ENCODE assay signal across 1 cellular context in genomic region chr2:237672731-237673129, GRCh38.
TF ChIP-seq lines count a peak whose summit lies in the region.

No MANE protein-coding gene starts in this region.

TF ChIP-seq in HepG2, 621 proteins besides CTCF, POLR2A, EP300 and RAD21 (continued from another document):
- TF ChIP-seq, protein P1, sequence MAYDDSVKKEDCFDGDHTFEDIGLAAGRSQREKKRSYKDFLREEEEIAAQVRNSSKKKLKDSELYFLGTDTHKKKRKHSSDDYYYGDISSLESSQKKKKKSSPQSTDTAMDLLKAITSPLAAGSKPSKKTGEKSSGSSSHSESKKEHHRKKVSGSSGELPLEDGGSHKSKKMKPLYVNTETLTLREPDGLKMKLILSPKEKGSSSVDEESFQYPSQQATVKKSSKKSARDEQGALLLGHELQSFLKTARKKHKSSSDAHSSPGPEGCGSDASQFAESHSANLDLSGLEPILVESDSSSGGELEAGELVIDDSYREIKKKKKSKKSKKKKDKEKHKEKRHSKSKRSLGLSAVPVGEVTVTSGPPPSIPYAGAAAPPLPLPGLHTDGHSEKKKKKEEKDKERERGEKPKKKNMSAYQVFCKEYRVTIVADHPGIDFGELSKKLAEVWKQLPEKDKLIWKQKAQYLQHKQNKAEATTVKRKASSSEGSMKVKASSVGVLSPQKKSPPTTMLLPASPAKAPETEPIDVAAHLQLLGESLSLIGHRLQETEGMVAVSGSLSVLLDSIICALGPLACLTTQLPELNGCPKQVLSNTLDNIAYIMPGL (CRISPR knock-in tag; IDR thresholded peaks at IDR 0.05; ENCODE audit: borderline replicate concordance in 1 of 2, low read depth in 1 of 2): no peak
